Comparison of ENCODE assay signal across 1 cellular context in the genomic region with DNA sequence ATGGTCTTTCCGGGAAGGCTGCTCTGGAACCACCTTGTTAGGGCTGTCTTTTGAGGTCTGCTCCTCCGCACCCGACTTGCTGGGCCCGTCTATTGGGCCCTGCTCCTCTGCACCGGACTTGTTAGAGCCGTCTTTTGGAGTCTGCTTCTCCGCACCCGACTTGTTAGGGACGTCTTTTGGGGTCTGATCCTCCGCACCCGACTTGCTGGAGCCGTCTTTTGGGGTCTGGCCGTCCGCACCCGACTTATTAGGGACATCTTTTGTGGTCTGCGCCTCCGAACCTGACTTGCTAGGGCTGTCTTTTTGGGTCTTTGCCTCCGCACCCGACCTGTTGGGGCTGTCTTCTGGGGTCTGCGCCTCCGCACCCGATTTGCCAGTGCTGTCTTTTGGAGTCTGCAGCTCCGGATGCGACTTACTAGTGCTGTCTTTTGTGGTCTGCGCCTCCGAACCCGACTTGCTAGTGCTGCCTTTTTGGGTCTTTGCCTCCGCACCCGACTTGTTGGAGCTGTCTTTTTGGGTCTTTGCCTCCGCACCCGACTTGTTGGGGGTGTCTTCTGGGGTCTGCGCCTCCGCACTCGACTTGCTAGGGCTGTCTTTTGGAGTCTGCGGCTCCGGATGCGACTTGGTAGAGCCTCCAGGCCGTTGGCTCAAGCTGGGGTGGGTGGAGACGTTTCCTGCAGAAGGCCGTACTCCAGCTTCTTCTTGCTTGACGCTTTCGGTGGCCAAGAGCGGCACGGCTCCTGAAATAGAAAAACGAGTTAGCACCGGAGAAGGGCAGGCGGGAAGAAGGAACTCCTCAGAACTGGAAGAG.
TF ChIP-seq lines count a peak whose summit lies in the region.

No MANE protein-coding gene starts in this region.

TF ChIP-seq in H1, 55 proteins besides CTCF, POLR2A, EP300 and RAD21:
- TF ChIP-seq SP1 (IDR thresholded peaks at IDR 0.05; ENCODE audit: low read depth, low read length) (no peak), POU5F1 (IDR thresholded peaks at IDR 0.05; ENCODE audit: low read depth, low read length) (no peak), SP4 (IDR thresholded peaks at IDR 0.05; ENCODE audit: low read length) (no peak), ZNF274 (IDR thresholded peaks at IDR 0.05; ENCODE audit: borderline replicate concordance, extremely low read depth, low read length) (no peak), RBBP5 (IDR thresholded peaks at IDR 0.05; ENCODE audit: borderline replicate concordance, low read depth, low read length) (no peak), GTF2F1 (IDR thresholded peaks at IDR 0.05; ENCODE audit: borderline replicate concordance, low read depth, low read length) (no peak), SIRT6 (IDR thresholded peaks at IDR 0.05; ENCODE audit: low read length) (no peak), BACH1 (IDR thresholded peaks at IDR 0.05; ENCODE audit: low read length) (no peak), MAFK (IDR thresholded peaks at IDR 0.05; ENCODE audit: low read depth, low read length) (no peak), BCL11A (IDR thresholded peaks at IDR 0.05; ENCODE audit: low read depth in 2 of 2, low read length in 2 of 2) (no peak), CBX5 (IDR thresholded peaks at IDR 0.05; ENCODE audit: low read depth, low read length) (no peak), JUN (IDR thresholded peaks at IDR 0.05; ENCODE audit: low read depth, low read length) (no peak), ASH2L (IDR thresholded peaks at IDR 0.05; ENCODE audit: low read length) (no peak), FOSL1 (IDR thresholded peaks at IDR 0.05; ENCODE audit: insufficient read depth, low read depth, low read length) (no peak), RNF2 (IDR thresholded peaks at IDR 0.05; ENCODE audit: borderline replicate concordance, low read depth, low read length, missing control alignments, poor library complexity, severe bottlenecking) (no peak)
- TF ChIP-seq, protein P1, sequence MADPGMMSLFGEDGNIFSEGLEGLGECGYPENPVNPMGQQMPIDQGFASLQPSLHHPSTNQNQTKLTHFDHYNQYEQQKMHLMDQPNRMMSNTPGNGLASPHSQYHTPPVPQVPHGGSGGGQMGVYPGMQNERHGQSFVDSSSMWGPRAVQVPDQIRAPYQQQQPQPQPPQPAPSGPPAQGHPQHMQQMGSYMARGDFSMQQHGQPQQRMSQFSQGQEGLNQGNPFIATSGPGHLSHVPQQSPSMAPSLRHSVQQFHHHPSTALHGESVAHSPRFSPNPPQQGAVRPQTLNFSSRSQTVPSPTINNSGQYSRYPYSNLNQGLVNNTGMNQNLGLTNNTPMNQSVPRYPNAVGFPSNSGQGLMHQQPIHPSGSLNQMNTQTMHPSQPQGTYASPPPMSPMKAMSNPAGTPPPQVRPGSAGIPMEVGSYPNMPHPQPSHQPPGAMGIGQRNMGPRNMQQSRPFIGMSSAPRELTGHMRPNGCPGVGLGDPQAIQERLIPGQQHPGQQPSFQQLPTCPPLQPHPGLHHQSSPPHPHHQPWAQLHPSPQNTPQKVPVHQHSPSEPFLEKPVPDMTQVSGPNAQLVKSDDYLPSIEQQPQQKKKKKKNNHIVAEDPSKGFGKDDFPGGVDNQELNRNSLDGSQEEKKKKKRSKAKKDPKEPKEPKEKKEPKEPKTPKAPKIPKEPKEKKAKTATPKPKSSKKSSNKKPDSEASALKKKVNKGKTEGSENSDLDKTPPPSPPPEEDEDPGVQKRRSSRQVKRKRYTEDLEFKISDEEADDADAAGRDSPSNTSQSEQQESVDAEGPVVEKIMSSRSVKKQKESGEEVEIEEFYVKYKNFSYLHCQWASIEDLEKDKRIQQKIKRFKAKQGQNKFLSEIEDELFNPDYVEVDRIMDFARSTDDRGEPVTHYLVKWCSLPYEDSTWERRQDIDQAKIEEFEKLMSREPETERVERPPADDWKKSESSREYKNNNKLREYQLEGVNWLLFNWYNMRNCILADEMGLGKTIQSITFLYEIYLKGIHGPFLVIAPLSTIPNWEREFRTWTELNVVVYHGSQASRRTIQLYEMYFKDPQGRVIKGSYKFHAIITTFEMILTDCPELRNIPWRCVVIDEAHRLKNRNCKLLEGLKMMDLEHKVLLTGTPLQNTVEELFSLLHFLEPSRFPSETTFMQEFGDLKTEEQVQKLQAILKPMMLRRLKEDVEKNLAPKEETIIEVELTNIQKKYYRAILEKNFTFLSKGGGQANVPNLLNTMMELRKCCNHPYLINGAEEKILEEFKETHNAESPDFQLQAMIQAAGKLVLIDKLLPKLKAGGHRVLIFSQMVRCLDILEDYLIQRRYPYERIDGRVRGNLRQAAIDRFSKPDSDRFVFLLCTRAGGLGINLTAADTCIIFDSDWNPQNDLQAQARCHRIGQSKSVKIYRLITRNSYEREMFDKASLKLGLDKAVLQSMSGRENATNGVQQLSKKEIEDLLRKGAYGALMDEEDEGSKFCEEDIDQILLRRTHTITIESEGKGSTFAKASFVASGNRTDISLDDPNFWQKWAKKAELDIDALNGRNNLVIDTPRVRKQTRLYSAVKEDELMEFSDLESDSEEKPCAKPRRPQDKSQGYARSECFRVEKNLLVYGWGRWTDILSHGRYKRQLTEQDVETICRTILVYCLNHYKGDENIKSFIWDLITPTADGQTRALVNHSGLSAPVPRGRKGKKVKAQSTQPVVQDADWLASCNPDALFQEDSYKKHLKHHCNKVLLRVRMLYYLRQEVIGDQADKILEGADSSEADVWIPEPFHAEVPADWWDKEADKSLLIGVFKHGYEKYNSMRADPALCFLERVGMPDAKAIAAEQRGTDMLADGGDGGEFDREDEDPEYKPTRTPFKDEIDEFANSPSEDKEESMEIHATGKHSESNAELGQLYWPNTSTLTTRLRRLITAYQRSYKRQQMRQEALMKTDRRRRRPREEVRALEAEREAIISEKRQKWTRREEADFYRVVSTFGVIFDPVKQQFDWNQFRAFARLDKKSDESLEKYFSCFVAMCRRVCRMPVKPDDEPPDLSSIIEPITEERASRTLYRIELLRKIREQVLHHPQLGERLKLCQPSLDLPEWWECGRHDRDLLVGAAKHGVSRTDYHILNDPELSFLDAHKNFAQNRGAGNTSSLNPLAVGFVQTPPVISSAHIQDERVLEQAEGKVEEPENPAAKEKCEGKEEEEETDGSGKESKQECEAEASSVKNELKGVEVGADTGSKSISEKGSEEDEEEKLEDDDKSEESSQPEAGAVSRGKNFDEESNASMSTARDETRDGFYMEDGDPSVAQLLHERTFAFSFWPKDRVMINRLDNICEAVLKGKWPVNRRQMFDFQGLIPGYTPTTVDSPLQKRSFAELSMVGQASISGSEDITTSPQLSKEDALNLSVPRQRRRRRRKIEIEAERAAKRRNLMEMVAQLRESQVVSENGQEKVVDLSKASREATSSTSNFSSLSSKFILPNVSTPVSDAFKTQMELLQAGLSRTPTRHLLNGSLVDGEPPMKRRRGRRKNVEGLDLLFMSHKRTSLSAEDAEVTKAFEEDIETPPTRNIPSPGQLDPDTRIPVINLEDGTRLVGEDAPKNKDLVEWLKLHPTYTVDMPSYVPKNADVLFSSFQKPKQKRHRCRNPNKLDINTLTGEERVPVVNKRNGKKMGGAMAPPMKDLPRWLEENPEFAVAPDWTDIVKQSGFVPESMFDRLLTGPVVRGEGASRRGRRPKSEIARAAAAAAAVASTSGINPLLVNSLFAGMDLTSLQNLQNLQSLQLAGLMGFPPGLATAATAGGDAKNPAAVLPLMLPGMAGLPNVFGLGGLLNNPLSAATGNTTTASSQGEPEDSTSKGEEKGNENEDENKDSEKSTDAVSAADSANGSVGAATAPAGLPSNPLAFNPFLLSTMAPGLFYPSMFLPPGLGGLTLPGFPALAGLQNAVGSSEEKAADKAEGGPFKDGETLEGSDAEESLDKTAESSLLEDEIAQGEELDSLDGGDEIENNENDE (IDR thresholded peaks at IDR 0.05; ENCODE audit: insufficient replicate concordance, low read length): no peak
- TF ChIP-seq, protein P2, sequence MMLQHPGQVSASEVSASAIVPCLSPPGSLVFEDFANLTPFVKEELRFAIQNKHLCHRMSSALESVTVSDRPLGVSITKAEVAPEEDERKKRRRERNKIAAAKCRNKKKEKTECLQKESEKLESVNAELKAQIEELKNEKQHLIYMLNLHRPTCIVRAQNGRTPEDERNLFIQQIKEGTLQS (IDR thresholded peaks at IDR 0.05; ENCODE audit: insufficient read depth, low read depth, low read length): no peak
